21 cellular contexts compared by ENCODE assay signal in genomic region chr22:44143596-44143995, GRCh38. TPM values are rescaled to one million over a fixed set of nuclear protein-coding genes. Genes with fewer than 3 reads are reported as not detected.
DNase-seq lines count a peak whose midpoint lies in the region; ATAC-seq and TF ChIP-seq lines count a peak whose summit lies in the region.
"Had no signal": no experiment of that assay in that cellular context is flagged by ENCODE, and none has a peak within 500 bp of the region (broad histone marks: within the 10 kb centered on the region; RNA-seq: fewer than 3 reads in every experiment).

No MANE protein-coding gene starts in this region.

- no peak overlapping the region for H2BK120ac ChIP-seq in neuronal stem cell (ENCODE audit: low read depth, low read length)

- no peak for TF ChIP-seq CTCF in transverse colon (IDR thresholded peaks at IDR 0.05)

- intact Hi-C loops in transverse colon (cut with DNase I; ENCODE audit: low total_unique reads), result no loop called here

- H3K4me1 ChIP-seq in neuronal stem cell (ENCODE audit: control insufficient read depth in 2 of 2, insufficient read depth in 1 of 2, low read depth in 1 of 2, low read length in 2 of 2) (peaks cover 24 to 43% of the 10 kb centered on the region in 2 donors), transverse colon (peaks cover 0 to 24% (median 4%) of the 10 kb centered on the region in 4 donors)
- H3K4me1 ChIP-seq: A549, SJCRH30 had no signal

- H2BK5ac ChIP-seq in neuronal stem cell (ENCODE audit: low read length), result no peak overlapping the region

- H3K79me1 ChIP-seq in neuronal stem cell (ENCODE audit: low read depth, low read length), result peaks cover 4% of the 10 kb centered on the region

- no peaks in the 10 kb centered on the region for H3K4me1 Mint-ChIP-seq in stimulated activated naive CD8-positive, alpha-beta T cell treated with anti-CD3 and anti-CD28 coated beads, Interleukin-15, amount 100 ng/mL, for 72 hours

- H3K18ac ChIP-seq in neuronal stem cell (ENCODE audit: low read length), result peak overlapping the region; percentile 65

- no CpG with 5 or more reads among the region's 9 CpGs for WGBS in neuronal stem cell (ENCODE audit: extremely low coverage in 2 of 2, insufficient read length in 2 of 2, insufficient replicate concordance in 1 of 2), 2 donors
- WGBS in transverse colon (ENCODE audit: low coverage in 1 of 2), 2 donors, result 44 to 64% methylated on average over 2 to 7 of the region's 9 CpGs

- no peak for TF ChIP-seq EP300 in transverse colon (IDR thresholded peaks at IDR 0.05; ENCODE audit: low read depth)

- H3K9me3 ChIP-seq in neuronal stem cell (replicated peaks in 1 of 2; ENCODE audit: control insufficient read depth in 2 of 2, insufficient read depth in 1 of 2, low read depth in 1 of 2, low read length in 2 of 2) (peaks cover 0 to 4% of the 10 kb centered on the region in 2 donors), transverse colon (no peaks in the 10 kb centered on the region)
- H3K9me3 ChIP-seq: A549, SJCRH30 had no signal

- H3K14ac ChIP-seq in neuronal stem cell (ENCODE audit: low read length), result no peak overlapping the region

- H3K23ac ChIP-seq in neuronal stem cell (ENCODE audit: low read depth, low read length, poor library complexity), result no peak overlapping the region

- H3K4me3 ChIP-seq in neuronal stem cell (ENCODE audit: low read length in 2 of 2), result no peak overlapping the region
- H3K4me3 ChIP-seq in transverse colon, result no peak overlapping the region
- H3K4me3 ChIP-seq: A549, K562, PC-9, SJCRH30 had no signal

- in situ Hi-C loops in transverse colon (cut with MboI; ENCODE audit: low pct_ligation_motif_present in 1 of 4, low pct_unique_long_range_greater_than_20kb in 1 of 4, low sequenced_read_pairs in 3 of 4), result no loop called here

- H2BK15ac ChIP-seq in neuronal stem cell (ENCODE audit: low read length), result no peak overlapping the region

- H2AFZ ChIP-seq in neuronal stem cell (ENCODE audit: low read length), result peak overlapping the region; percentile 54
- H2AFZ ChIP-seq: PC-9 had no signal

- H3K9ac ChIP-seq in neuronal stem cell (ENCODE audit: low read depth, low read length, poor library complexity), result no peak overlapping the region

- H3K36me3 ChIP-seq in neuronal stem cell (replicated peaks in 1 of 2; ENCODE audit: control insufficient read depth in 2 of 2, insufficient read depth in 2 of 2, low read length in 2 of 2), result peaks cover 0 to 3% of the 10 kb centered on the region in 2 donors
- H3K36me3 ChIP-seq in transverse colon, result no peaks in the 10 kb centered on the region
- H3K36me3 ChIP-seq: SJCRH30 had no signal

- no peak overlapping the region for H3K4ac ChIP-seq in neuronal stem cell (ENCODE audit: low read length)

- peaks cover 1 to 4% of the 10 kb centered on the region in 2 donors for H3K9me3 Mint-ChIP-seq in stimulated activated naive CD8-positive, alpha-beta T cell treated with anti-CD3 and anti-CD28 coated beads, Interleukin-15, amount 100 ng/mL, for 72 hours
- H3K9me3 Mint-ChIP-seq: CD4-positive, alpha-beta T cell had no signal

- H3K27ac Mint-ChIP-seq in stimulated activated naive CD8-positive, alpha-beta T cell treated with anti-CD3 and anti-CD28 coated beads, Interleukin-15, amount 100 ng/mL, for 72 hours, result peak overlapping the region; percentile 53 to 77
- H3K27ac Mint-ChIP-seq: CD4-positive, alpha-beta T cell had no signal

- H3K4me3 Mint-ChIP-seq in stimulated activated naive CD8-positive, alpha-beta T cell treated with anti-CD3 and anti-CD28 coated beads, Interleukin-15, amount 100 ng/mL, for 72 hours, result no peak overlapping the region
- H3K4me3 Mint-ChIP-seq: CD4-positive, alpha-beta T cell had no signal

- H3K27ac ChIP-seq in neuronal stem cell (replicated peaks; ENCODE audit: low read length) (no peak overlapping the region), transverse colon (peak overlapping the region; percentile 39 to 63 (median 54))
- H3K27ac ChIP-seq: A549, PC-9, RWPE1, SJCRH30 had no signal

- H3K27me3 Mint-ChIP-seq in stimulated activated naive CD8-positive, alpha-beta T cell treated with anti-CD3 and anti-CD28 coated beads, Interleukin-15, amount 100 ng/mL, for 72 hours, result no peaks in the 10 kb centered on the region
- H3K27me3 Mint-ChIP-seq: CD4-positive, alpha-beta T cell had no signal

- H3K4me2 ChIP-seq in neuronal stem cell (ENCODE audit: insufficient read depth, low read length, poor library complexity, severe bottlenecking), result no peak overlapping the region
- H3K4me2 ChIP-seq: A549, PC-9 had no signal

- no peak overlapping the region for H2BK12ac ChIP-seq in neuronal stem cell (ENCODE audit: low read length)

- no peak for DNase-seq in stimulated activated naive CD8-positive, alpha-beta T cell treated with anti-CD3 and anti-CD28 coated beads, Interleukin-15, amount 100 ng/mL, for 72 hours
- no peak for DNase-seq in stimulated activated naive CD8-positive, alpha-beta T cell treated with anti-CD3 and anti-CD28 coated beads, Interleukin-15, Interleukin-2, amounts not matched to agents 100 U/mL and 50 U/mL, for 24 hours
- DNase-seq in iPS-NIHi7 (ENCODE audit: extremely low spot score), result peak; percentile 42
- DNase-seq in neuronal stem cell (ENCODE audit: low spot score), result no peak
- DNase-seq in transverse colon, result no peak
- no peak for DNase-seq in medulla oblongata (ENCODE audit: extremely low spot score)
- no peak for DNase-seq in GDM1 (lab: John Stamatoyannopoulos, UW)
- DNase-seq in OCI-M2 (lab: John Stamatoyannopoulos, UW; ENCODE audit: unreplicated experiment), result no peak
- DNase-seq: CD4-positive, alpha-beta T cell; EL; NCI-H1105 treated with DMSO at 0.1 percent for 48 hours; NCI-H1694; NCI-H2081 treated with DMSO at 0.1 percent for 48 hours; NCI-H526; PC-9; SJCRH30 had no signal

- H4K91ac ChIP-seq in neuronal stem cell (ENCODE audit: low read depth, low read length, poor library complexity), result no peak overlapping the region

- no peak for TF ChIP-seq POLR2A in transverse colon (IDR thresholded peaks at IDR 0.05)

- no peak for ATAC-seq in stimulated activated naive CD8-positive, alpha-beta T cell treated with anti-CD3 and anti-CD28 coated beads, Interleukin-15, amount 100 ng/mL, for 72 hours
- no peak for ATAC-seq in stimulated activated naive CD8-positive, alpha-beta T cell treated with anti-CD3 and anti-CD28 coated beads, Interleukin-15, Interleukin-2, amounts not matched to agents 100 U/mL and 50 U/mL, for 24 hours
- ATAC-seq: A549, HCT116, K562 had no signal

- peak overlapping the region; percentile 91 for H2AK5ac ChIP-seq in neuronal stem cell (ENCODE audit: low read depth, low read length)

- peaks cover 0 to 11% (median 8%) of the 10 kb centered on the region in 3 experiments for H3K27me3 ChIP-seq in neuronal stem cell (ENCODE audit: control insufficient read depth in 3 of 3, insufficient read depth in 3 of 3, low read depth in 1 of 3, low read length in 3 of 3)
- no peaks in the 10 kb centered on the region for H3K27me3 ChIP-seq in transverse colon
- H3K27me3 ChIP-seq: SJCRH30 had no signal

- H4K8ac ChIP-seq in neuronal stem cell (ENCODE audit: low read depth, low read length), result no peak overlapping the region

RNA-seq across cellular contexts. Expression of gene PARVG, which starts 37.1 kb away (rescaled TPM):
- 0.18 TPM for polyA plus RNA-seq in neuronal stem cell (2013, experiment 1 of 2)
- 0.06 TPM for polyA plus RNA-seq in neuronal stem cell (2013, experiment 2 of 2)
- 10 to 100 TPM in 2 of 4 donors, 1 to 10 TPM in 1, under 1 TPM in 1; 1.00 to 37.8 (median 20.6) TPM for total RNA-seq in transverse colon
- total RNA-seq: PC-9, SJCRH30 had no signal
- polyA plus RNA-seq: A549, BJ, K562 had no signal
